In the genomic region with DNA sequence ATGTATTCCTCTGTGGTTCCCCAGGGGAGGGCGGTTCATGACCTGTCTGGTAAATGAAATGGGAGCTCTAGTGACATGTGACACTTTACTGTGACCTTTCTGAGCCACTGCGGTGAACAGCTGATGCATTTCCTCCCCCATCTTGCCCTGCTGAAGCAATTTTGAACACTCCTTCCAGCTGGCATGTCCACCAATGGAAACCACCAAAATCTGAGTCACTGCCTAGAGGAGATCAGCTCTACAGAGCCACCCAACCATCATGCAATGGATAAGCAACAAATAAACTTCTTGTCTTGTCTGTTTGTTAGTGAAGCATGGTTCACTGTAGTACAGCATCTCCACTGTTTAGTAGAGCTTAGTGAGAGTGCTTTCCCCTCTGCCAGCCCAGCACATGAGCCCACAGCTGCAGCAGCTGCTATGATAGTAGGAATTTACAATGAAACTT, we compare ENCODE assay signal across 13 cellular contexts.
A peak's percentile ranks its signal among the peaks of the same experiment; 100 is the strongest.
DNase-seq lines count a peak whose midpoint lies in the region; ATAC-seq and TF ChIP-seq lines count a peak whose summit lies in the region.
"Had no signal": no experiment of that assay in that cellular context is flagged by ENCODE, and none has a peak within 500 bp of the region (broad histone marks: within the 10 kb centered on the region; RNA-seq: fewer than 3 reads in every experiment).

No MANE protein-coding gene starts in this region.

- DNase-seq in ACHN (peak; percentile 50), HFF-Myc (ENCODE audit: extremely low read depth, low read depth) (peak; percentile 6), astrocyte of the spinal cord (ENCODE audit: low read depth, low spot score) (peak; percentile 80), medulla oblongata (ENCODE audit: extremely low spot score) (peak; percentile 25), progenitor cell of endocrine pancreas (ENCODE audit: low spot score, unreplicated experiment) (no peak), COR-L47 (lab: John Stamatoyannopoulos, UW) (no peak)
- DNase-seq: activated CD4-positive, CD25-positive, alpha-beta regulatory T cell; activated effector memory CD4-positive, alpha-beta T cell treated with anti-CD3 and anti-CD28 coated beads, Interleukin-2, amount 50 U/mL, for 16 hours; NCI-H2107; upper lobe of left lung had no signal

- peaks cover 8% of the 10 kb centered on the region for H3K27me3 Mint-ChIP-seq in progenitor cell of endocrine pancreas

- in situ Hi-C loops in ACHN (cut with HindIII; ENCODE audit: low pct_ligation_motif_present, low pct_unique_long_range_greater_than_20kb, low sequenced_read_pairs) (no loop called here), astrocyte of the spinal cord (cut with HindIII; ENCODE audit: low sequenced_read_pairs) (no loop called here)

- no peak for TF ChIP-seq CTCF in HFF-Myc (IDR thresholded peaks at IDR 0.05; ENCODE audit: low read depth, low read length, missing control alignments)
- no peak for TF ChIP-seq CTCF in astrocyte of the spinal cord (IDR thresholded peaks at IDR 0.05; ENCODE audit: low read depth, low read length)
- TF ChIP-seq CTCF in progenitor cell of endocrine pancreas (IDR thresholded peaks at IDR 0.05; ENCODE audit: unreplicated experiment), result no peak

- no peak overlapping the region for H3K4me3 Mint-ChIP-seq in progenitor cell of endocrine pancreas (ENCODE audit: low read depth)

- H3K4me1 Mint-ChIP-seq in progenitor cell of endocrine pancreas (ENCODE audit: low read depth), result no peaks in the 10 kb centered on the region

- H3K27ac Mint-ChIP-seq in progenitor cell of endocrine pancreas, result no peak overlapping the region

- H3K9me3 Mint-ChIP-seq in progenitor cell of endocrine pancreas (ENCODE audit: low read depth), result peaks cover 7% of the 10 kb centered on the region

- H3K4me3 ChIP-seq in HFF-Myc (replicated peaks; ENCODE audit: low read depth, low read length) (no peak overlapping the region), astrocyte of the spinal cord (ENCODE audit: low read depth, low read length) (no peak overlapping the region)
- H3K4me3 ChIP-seq: upper lobe of left lung had no signal

- H3K36me3 Mint-ChIP-seq in progenitor cell of endocrine pancreas (ENCODE audit: insufficient read depth), result no peaks in the 10 kb centered on the region

- ATAC-seq in HG02798 (IDR thresholded peaks at IDR 0.05; ENCODE audit: poor library complexity, unreplicated experiment) (no peak), HG03354 (IDR thresholded peaks at IDR 0.05; ENCODE audit: poor library complexity, severe bottlenecking, unreplicated experiment) (no peak)
- ATAC-seq: Right ventricle myocardium inferior had no signal

Comparison
In these comparisons a context has a peak if more than half of its experiments do, and no peak if none do; other contexts are left out.
1. DNase-seq: peak in ACHN (single experiment), HFF-Myc (single experiment), astrocyte of the spinal cord (single experiment) and medulla oblongata (single experiment); none in progenitor cell of endocrine pancreas (single experiment) and COR-L47 (single experiment).